Comparison of ENCODE assay signal across 18 cellular contexts in the genomic region with DNA sequence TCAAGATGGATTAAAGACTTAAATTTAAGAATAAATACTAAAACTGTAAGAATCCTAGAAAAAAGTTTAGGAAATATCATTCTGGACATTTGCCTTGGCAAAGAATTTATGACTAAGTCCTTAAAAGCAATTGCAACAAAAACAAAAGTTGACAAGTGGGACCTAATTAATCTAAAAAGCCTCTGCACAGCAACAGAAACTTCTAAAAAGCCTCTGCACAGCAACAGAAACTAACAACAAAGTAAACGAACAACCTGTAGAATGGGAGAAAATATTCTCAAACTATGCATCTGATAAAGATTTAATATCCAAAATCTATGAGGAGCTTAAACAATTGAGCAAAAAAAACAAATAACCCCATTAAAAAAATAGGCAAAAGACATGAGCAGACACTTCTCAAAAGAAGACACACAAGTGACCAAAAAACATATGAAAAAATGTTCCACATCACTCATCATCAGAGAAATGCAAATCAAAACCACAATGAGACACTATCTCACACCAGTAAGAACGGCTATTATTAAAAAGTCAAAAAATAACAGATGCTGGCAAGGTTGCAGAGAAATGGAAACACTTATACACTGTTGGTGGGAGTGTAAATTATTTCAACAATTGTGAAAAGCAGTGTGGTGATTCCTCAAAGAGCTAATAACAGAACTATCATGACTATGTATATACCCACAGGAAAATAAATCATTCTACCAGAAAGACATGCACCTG. TPM values are rescaled to one million over a fixed set of nuclear protein-coding genes. Genes with fewer than 3 reads are reported as not detected.
DNase-seq lines count a peak whose midpoint lies in the region; ATAC-seq and TF ChIP-seq lines count a peak whose summit lies in the region.
"Had no signal": no experiment of that assay in that cellular context is flagged by ENCODE, and none has a peak within 500 bp of the region (broad histone marks: within the 10 kb centered on the region; RNA-seq: fewer than 3 reads in every experiment).

No MANE protein-coding gene starts in this region.

- ATAC-seq in GM18870 (IDR thresholded peaks at IDR 0.05; ENCODE audit: unreplicated experiment), result peak; percentile 64
- peak; percentile 54 for ATAC-seq in GM21526 (IDR thresholded peaks at IDR 0.05; ENCODE audit: low FRiP score, unreplicated experiment)
- ATAC-seq in HG03025 (IDR thresholded peaks at IDR 0.05; ENCODE audit: low FRiP score, unreplicated experiment), result peak; percentile 66
- peak; percentile 46 for ATAC-seq in HG03575 (IDR thresholded peaks at IDR 0.05; ENCODE audit: extremely low read depth, insufficient number of reproducible peaks, low FRiP score, unreplicated experiment)
- no peak for ATAC-seq in stimulated activated naive CD8-positive, alpha-beta T cell treated with anti-CD3 and anti-CD28 coated beads, Interleukin-15, amount 100 ng/mL, for 72 hours
- ATAC-seq: GM23338; K562; left lobe of liver; naive thymus-derived CD4-positive, alpha-beta T cell; right lobe of liver had no signal

- WGBS in prostate gland, result 76% methylated on average over 2 of the region's 2 CpGs
- WGBS in transverse colon (ENCODE audit: low coverage in 1 of 2), 2 donors, result 50 to 56% methylated on average over 2 of the region's 2 CpGs

- TF ChIP-seq POLR2A in prostate gland (IDR thresholded peaks at IDR 0.05) (no peak), transverse colon (IDR thresholded peaks at IDR 0.05) (no peak)

- H3K4me1 Mint-ChIP-seq in stimulated activated naive CD8-positive, alpha-beta T cell treated with anti-CD3 and anti-CD28 coated beads, Interleukin-15, amount 100 ng/mL, for 72 hours, result no peaks in the 10 kb centered on the region
- H3K4me1 Mint-ChIP-seq: GM23338 had no signal

- peak overlapping the region in 1 of 2 donors; percentile 75 for H3K27ac Mint-ChIP-seq in stimulated activated naive CD8-positive, alpha-beta T cell treated with anti-CD3 and anti-CD28 coated beads, Interleukin-15, amount 100 ng/mL, for 72 hours
- H3K27ac Mint-ChIP-seq: GM23338; naive thymus-derived CD4-positive, alpha-beta T cell had no signal

- peaks cover 3% of the 10 kb centered on the region for H3K27me3 ChIP-seq in prostate gland (replicated peaks; ENCODE audit: insufficient read depth)
- H3K27me3 ChIP-seq in transverse colon, result no peaks in the 10 kb centered on the region
- H3K27me3 ChIP-seq: BLaER1, right lobe of liver had no signal

- H3K4me1 ChIP-seq in prostate gland (replicated peaks), result no peaks in the 10 kb centered on the region
- no peaks in the 10 kb centered on the region for H3K4me1 ChIP-seq in transverse colon
- H3K4me1 ChIP-seq: right lobe of liver had no signal

- H3K27ac ChIP-seq in prostate gland (no peak overlapping the region), transverse colon (no peak overlapping the region)
- H3K27ac ChIP-seq: BLaER1, right lobe of liver had no signal

- TF ChIP-seq CTCF in prostate gland (IDR thresholded peaks at IDR 0.05) (no peak), transverse colon (IDR thresholded peaks at IDR 0.05) (no peak)

- in situ Hi-C loops in transverse colon (cut with MboI; ENCODE audit: low pct_ligation_motif_present in 1 of 4, low pct_unique_long_range_greater_than_20kb in 1 of 4, low sequenced_read_pairs in 3 of 4), result no loop called here

- H3K4me3 ChIP-seq in prostate gland, result no peak overlapping the region
- H3K4me3 ChIP-seq in transverse colon, result no peak overlapping the region
- H3K4me3 ChIP-seq: BLaER1, GM23338, K562, right lobe of liver had no signal

- TF ChIP-seq EP300 in transverse colon (IDR thresholded peaks at IDR 0.05; ENCODE audit: low read depth), result no peak

- intact Hi-C loops in prostate gland (cut with DNase I), result no loop called here
- intact Hi-C loops in transverse colon (cut with DNase I; ENCODE audit: low total_unique reads), result no loop called here

- H3K4me3 Mint-ChIP-seq in stimulated activated naive CD8-positive, alpha-beta T cell treated with anti-CD3 and anti-CD28 coated beads, Interleukin-15, amount 100 ng/mL, for 72 hours, result no peak overlapping the region
- H3K4me3 Mint-ChIP-seq: GM23338; naive thymus-derived CD4-positive, alpha-beta T cell had no signal

- peaks cover 7% of the 10 kb centered on the region for H3K27me3 Mint-ChIP-seq in stimulated activated naive CD8-positive, alpha-beta T cell treated with anti-CD3 and anti-CD28 coated beads, Interleukin-15, amount 100 ng/mL, for 72 hours

- peaks cover 0 to 1% of the 10 kb centered on the region in 2 donors for H3K9me3 Mint-ChIP-seq in stimulated activated naive CD8-positive, alpha-beta T cell treated with anti-CD3 and anti-CD28 coated beads, Interleukin-15, amount 100 ng/mL, for 72 hours
- H3K9me3 Mint-ChIP-seq: GM23338 had no signal

- H3K9me3 ChIP-seq in prostate gland (no peaks in the 10 kb centered on the region), transverse colon (no peaks in the 10 kb centered on the region)
- H3K9me3 ChIP-seq: BLaER1, right lobe of liver, SK-N-SH had no signal

- H3K36me3 ChIP-seq in prostate gland (no peaks in the 10 kb centered on the region), transverse colon (no peaks in the 10 kb centered on the region)
- H3K36me3 ChIP-seq: BLaER1, right lobe of liver had no signal

- DNase-seq in prostate gland (ENCODE audit: low spot score) (no peak), transverse colon (no peak), AG08395 (ENCODE audit: low spot score) (no peak)
- DNase-seq in stimulated activated naive CD8-positive, alpha-beta T cell treated with anti-CD3 and anti-CD28 coated beads, Interleukin-15, amount 100 ng/mL, for 72 hours, result no peak
- DNase-seq: naive thymus-derived CD4-positive, alpha-beta T cell; NCI-H2029 treated with DMSO at 0.1 percent for 48 hours; right lobe of liver; SK-N-SH had no signal

RNA-seq across cellular contexts. Expression of a gene that starts 5.5 kb away (rescaled TPM):
- total RNA-seq in prostate gland (not detected), transverse colon (not detected)
- total RNA-seq: glomerular endothelial cell; GM23338; K562; naive thymus-derived CD4-positive, alpha-beta T cell; subcutaneous adipose tissue had no signal

RNA-seq across cellular contexts. Expression of a gene that starts 9.3 kb away (rescaled TPM):
- total RNA-seq in prostate gland (not detected), transverse colon (not detected)
- total RNA-seq: glomerular endothelial cell; GM23338; K562; left lobe of liver; naive thymus-derived CD4-positive, alpha-beta T cell; right lobe of liver; subcutaneous adipose tissue had no signal

RNA-seq across cellular contexts. Expression of a gene that starts 31.7 kb away (rescaled TPM):
- total RNA-seq in prostate gland, result not detected
- total RNA-seq in transverse colon, result not detected
- total RNA-seq: glomerular endothelial cell; GM23338; K562; left lobe of liver; naive thymus-derived CD4-positive, alpha-beta T cell; right lobe of liver; subcutaneous adipose tissue had no signal

RNA-seq across cellular contexts. Expression of a gene that starts 57.4 kb away (rescaled TPM):
- 1 to 10 TPM in 1 of 2 donors, not detected in 1; 2.4 TPM for total RNA-seq in prostate gland
- not detected for total RNA-seq in transverse colon
- total RNA-seq: glomerular endothelial cell; GM23338; K562; left lobe of liver; naive thymus-derived CD4-positive, alpha-beta T cell; right lobe of liver; subcutaneous adipose tissue had no signal
